In genomic region chr12:66210840-66211239, GRCh38 we compare ENCODE assay signal across 1 cellular context.
TF ChIP-seq lines count a peak whose summit lies in the region.

No MANE protein-coding gene starts in this region.

TF ChIP-seq in K562, 482 proteins besides CTCF, POLR2A, EP300 and RAD21 (continued from another document):
- TF ChIP-seq MAFF (IDR thresholded peaks at IDR 0.05; ENCODE audit: low read length) (peak; percentile 84), ETV1 (tag; conservative IDR thresholded peaks at IDR 0.05; ENCODE audit: low read depth) (0 out of 2 replicates have a peak, but pooled peaks have one; percentile 32), ZNF444 (CRISPR knock-in tag; IDR thresholded peaks at IDR 0.05) (no peak), NFE2 (IDR thresholded peaks at IDR 0.05; ENCODE audit: low read depth) (peak; percentile 89), MEIS2 (IDR thresholded peaks at IDR 0.05; ENCODE audit: partially characterized antibody) (peak; percentile 43), HNRNPK (IDR thresholded peaks at IDR 0.05; ENCODE audit: low read depth, low read length, poor library complexity, severe bottlenecking) (no peak), EP400 (IDR thresholded peaks at IDR 0.05) (0 out of 2 replicates have a peak, but pooled peaks have one; percentile 19)
